In genomic region chrX:119685225-119686066, GRCh38 we compare ENCODE assay signal across 8 cellular contexts. TPM values are rescaled to one million over a fixed set of nuclear protein-coding genes. Genes with fewer than 3 reads are reported as not detected.
DNase-seq lines count a peak whose midpoint lies in the region; ATAC-seq, FAIRE-seq and TF ChIP-seq lines count a peak whose summit lies in the region.

No MANE protein-coding gene starts in this region.

- peak overlapping the region; percentile 69 for H4K91ac ChIP-seq in trophoblast cell (ENCODE audit: low read depth, low read length)

- peak overlapping the region; percentile 3 for H3K4me2 ChIP-seq in endothelial cell of umbilical vein (ENCODE audit: insufficient read depth, low read length)
- H3K4me2 ChIP-seq in trophoblast cell (ENCODE audit: low read length): no peak overlapping the region

- H3K27me3 ChIP-seq in endothelial cell of umbilical vein (ENCODE audit: control insufficient read depth in 2 of 2, insufficient read depth in 2 of 2, low read length in 2 of 2) (no peaks in the 10 kb centered on the region), trophoblast cell (ENCODE audit: insufficient read depth, low read length) (no peaks in the 10 kb centered on the region)

- BruUV-seq in endothelial cell of umbilical vein (replicated peaks; lab: Mats Ljungman, UMichigan): TSS peak; percentile 96

- H3K27ac ChIP-seq in endothelial cell of umbilical vein (ENCODE audit: insufficient read depth, low read depth, low read length) (peak overlapping the region; percentile 78), trophoblast cell (ENCODE audit: low read depth, low read length) (peak overlapping the region; percentile 85)

- H3K23ac ChIP-seq in trophoblast cell (ENCODE audit: low read length): no peak overlapping the region

- no peak for TF ChIP-seq POLR2A in endothelial cell of umbilical vein (IDR thresholded peaks at IDR 0.05; ENCODE audit: low read depth, low read length)

- H3K27ac Mint-ChIP-seq in T-helper 17 cell: peak overlapping the region; percentile 98

- dilution Hi-C loops in endothelial cell of umbilical vein (cut with MboI; ENCODE audit: extremely low pct_ligation_motif_present, low sequenced_read_pairs): no loop called here

- H2BK120ac ChIP-seq in trophoblast cell (ENCODE audit: insufficient read depth, low read length, poor library complexity): peak overlapping the region; percentile 46

- H4K20me1 ChIP-seq in endothelial cell of umbilical vein (replicated peaks; ENCODE audit: control insufficient read depth, extremely low read depth, insufficient read depth, low read length): no peaks in the 10 kb centered on the region

- H3K79me2 ChIP-seq in endothelial cell of umbilical vein (ENCODE audit: control insufficient read depth, insufficient read depth, low read length): peaks cover 18% of the 10 kb centered on the region
- H3K79me2 ChIP-seq in trophoblast cell (ENCODE audit: control insufficient read depth, insufficient read depth, low read length, poor library complexity): peaks cover 4% of the 10 kb centered on the region

- H2AK5ac ChIP-seq in trophoblast cell (ENCODE audit: low read length): peak overlapping the region; percentile 79

- H2AFZ ChIP-seq in endothelial cell of umbilical vein (ENCODE audit: low read depth, low read length) (peak overlapping the region; percentile 64), trophoblast cell (ENCODE audit: insufficient read depth, low read length, poor library complexity) (no peak overlapping the region)

- peak overlapping the region; percentile 68 for H2BK5ac ChIP-seq in trophoblast cell (ENCODE audit: low read depth, low read length, poor library complexity)

- peak overlapping the region; percentile 33 for H3K4ac ChIP-seq in trophoblast cell (ENCODE audit: low read depth, low read length)

- H3K4me3 ChIP-seq in endothelial cell of umbilical vein (replicated peaks in 1 of 3; ENCODE audit: insufficient read depth in 1 of 3, low read depth in 1 of 3, low read length in 3 of 3): peak overlapping the region in 1 of 3 experiments; percentile 11
- H3K4me3 ChIP-seq in trophoblast cell (ENCODE audit: low read depth, low read length): no peak overlapping the region

- peak overlapping the region; percentile 7 for H4K8ac ChIP-seq in trophoblast cell (ENCODE audit: low read depth, low read length)

- no peaks in the 10 kb centered on the region for H3K9me3 ChIP-seq in T-helper 17 cell (ENCODE audit: control insufficient read depth, low read length, poor library complexity, severe bottlenecking)
- no peaks in the 10 kb centered on the region for H3K9me3 ChIP-seq in endothelial cell of umbilical vein (replicated peaks; ENCODE audit: control insufficient read depth, insufficient read depth, low read length)
- H3K9me3 ChIP-seq in trophoblast cell (ENCODE audit: insufficient read depth, low read depth, low read length): no peaks in the 10 kb centered on the region

- CTCF ChIA-PET in endothelial cell of umbilical vein (lab: Charles Lee): interaction anchor here (1.2 to 2.6 kb wide), 3 partner anchors 10 to 75 kb away, joined by 3 to 8 read pairs (median 4); no protein-coding TSS in a partner anchor

- no peak for DNase-seq in activated CD4-positive, CD25-positive, alpha-beta regulatory T cell (lab: John Stamatoyannopoulos, UW)
- DNase-seq in T-helper 17 cell (peak in 1 of 3 donors; percentile 23), endothelial cell of umbilical vein (ENCODE audit: low read depth, low spot score) (peak; percentile 65), trophoblast cell (peak; percentile 37 to 45), T-helper 9 cell (no peak), GM19238 (ENCODE audit: insufficient read length, low spot score) (no peak)

- TF ChIP-seq CTCF in endothelial cell of umbilical vein (IDR thresholded peaks at IDR 0.05; ENCODE audit: extremely low read depth in 1 of 2, insufficient read depth in 1 of 2, low read depth in 1 of 2, low read length in 2 of 2): no peak

- H4K12ac ChIP-seq in trophoblast cell (ENCODE audit: low read depth, low read length): no peak overlapping the region

- H3K27me3 Mint-ChIP-seq in T-helper 17 cell: no peaks in the 10 kb centered on the region

- WGBS in trophoblast cell (ENCODE audit: extremely low coverage, insufficient coverage, insufficient read length): no CpG with 5 or more reads among the region's 15 CpGs

- H3K9me1 ChIP-seq in endothelial cell of umbilical vein (replicated peaks; ENCODE audit: control insufficient read depth, extremely low read depth, insufficient read depth, low read length): no peaks in the 10 kb centered on the region

- H3K36me3 ChIP-seq in endothelial cell of umbilical vein (ENCODE audit: control insufficient read depth in 2 of 2, extremely low read depth in 1 of 2, insufficient read depth in 2 of 2, low read length in 2 of 2): no peaks in the 10 kb centered on the region
- peaks cover 0 to 3% of the 10 kb centered on the region in 2 experiments for H3K36me3 ChIP-seq in trophoblast cell (ENCODE audit: control insufficient read depth in 1 of 2, insufficient read depth in 2 of 2, low read length in 2 of 2)

- peaks cover 5% of the 10 kb centered on the region for H3K79me1 ChIP-seq in trophoblast cell (ENCODE audit: low read length)

- peak overlapping the region; percentile 52 for H3K18ac ChIP-seq in trophoblast cell (ENCODE audit: low read length)

- intact Hi-C loops in endothelial cell of umbilical vein (cut with micrococcal nuclease): no loop called here

- H3K4me1 Mint-ChIP-seq in T-helper 17 cell: peaks cover 34% of the 10 kb centered on the region

- H3K36me3 Mint-ChIP-seq in T-helper 17 cell (ENCODE audit: low read depth): no peaks in the 10 kb centered on the region

- H3K4me1 ChIP-seq in endothelial cell of umbilical vein (ENCODE audit: control insufficient read depth, extremely low read depth, insufficient read depth, low read length): peaks cover 28% of the 10 kb centered on the region
- peaks cover 2 to 14% of the 10 kb centered on the region in 2 experiments for H3K4me1 ChIP-seq in trophoblast cell (ENCODE audit: control insufficient read depth in 1 of 2, insufficient read depth in 2 of 2, low read length in 2 of 2)

- peak; percentile 54 to 60 for ATAC-seq in activated CD4-positive, CD25-positive, alpha-beta regulatory T cell treated with anti-CD3 and anti-CD28 coated beads, Interleukin-2, amount 50 U/mL, for 24 hours
- ATAC-seq in HG03159 (IDR thresholded peaks at IDR 0.05; ENCODE audit: unreplicated experiment): peak; percentile 61
- ATAC-seq in T-helper 17 cell: peak; percentile 39

- peak overlapping the region; percentile 45 for H3K9ac ChIP-seq in endothelial cell of umbilical vein (replicated peaks; ENCODE audit: extremely low read depth, insufficient read depth, low read length)
- H3K9ac ChIP-seq in trophoblast cell (ENCODE audit: low read length): no peak overlapping the region

- peak; percentile 83 for FAIRE-seq in endothelial cell of umbilical vein (lab: Jason Lieb, UNC)

- H3K4me3 Mint-ChIP-seq in T-helper 17 cell: peak overlapping the region; percentile 86

- H2BK12ac ChIP-seq in trophoblast cell (ENCODE audit: low read length): peak overlapping the region; percentile 64

- POLR2A ChIA-PET in endothelial cell of umbilical vein (lab: Charles Lee): no interaction called here

- peak overlapping the region; percentile 2 for H3K14ac ChIP-seq in trophoblast cell (ENCODE audit: low read length)

TF ChIP-seq in endothelial cell of umbilical vein, 7 proteins besides CTCF, POLR2A, EP300 and RAD21:
- TF ChIP-seq MAX (IDR thresholded peaks at IDR 0.05; ENCODE audit: insufficient read depth, insufficient read length) (no peak), JUN (IDR thresholded peaks at IDR 0.05; ENCODE audit: borderline replicate concordance, insufficient read depth, insufficient read length, low read depth) (no peak), EZH2 (IDR thresholded peaks at IDR 0.05; ENCODE audit: borderline replicate concordance, low read depth, low read length, severe bottlenecking) (no peak), GATA2 (IDR thresholded peaks at IDR 0.05; ENCODE audit: insufficient read depth, insufficient read length, low read depth, low read length) (no peak), POLR2AphosphoS5 (IDR thresholded peaks at IDR 0.05; ENCODE audit: insufficient read depth, low read depth, low read length) (no peak), FOS (IDR thresholded peaks at IDR 0.05; ENCODE audit: borderline replicate concordance, insufficient read depth, low read length) (no peak)

RNA-seq across cellular contexts. Expression of gene SEPTIN6, which starts 7.5 kb away (rescaled TPM):
- total RNA-seq in T-helper 17 cell (100 to 1,000 TPM; 150 to 163 TPM), endothelial cell of umbilical vein (22.2 and 31.8 TPM in 2 replicates)
- polyA plus RNA-seq in endothelial cell of umbilical vein: 15.8 and 23.1 TPM in 2 replicates
- polyA plus RNA-seq in endothelial cell of umbilical vein (2011; cell fraction: cytosol; rRNA removed): 23.1 and 24.3 TPM in 2 replicates
- polyA plus RNA-seq in endothelial cell of umbilical vein (2011; cell fraction: nucleus; rRNA removed): 13.8 and 18.5 TPM in 2 replicates
- 21.5 and 23.4 TPM in 2 replicates for polyA plus RNA-seq in endothelial cell of umbilical vein (2012)
- 44.5 and 51.3 TPM in 2 replicates for polyA minus RNA-seq in endothelial cell of umbilical vein
- 22.1 TPM for polyA minus RNA-seq in endothelial cell of umbilical vein (2011; cell fraction: cytosol; rRNA and poly(A)+ RNA removed)
- 9.2 and 11.5 TPM in 2 replicates for polyA minus RNA-seq in endothelial cell of umbilical vein (2011; cell fraction: nucleus; rRNA and poly(A)+ RNA removed)
- 83.6 and 84.6 TPM in 2 replicates for polyA plus RNA-seq in trophoblast cell (2013)

Comparison
In these comparisons a context has a peak if more than half of its experiments do, and no peak if none do; other contexts are left out.
1. DNase-seq: peak in endothelial cell of umbilical vein (single experiment) and trophoblast cell (2 of 2); none in activated CD4-positive, CD25-positive, alpha-beta regulatory T cell (0 of 4), T-helper 9 cell (single experiment) and GM19238 (single experiment).
2. Peak in every context shown above with its lines, with median percentiles within 50 percentile points of each other: ATAC-seq.